In genomic region chr9:106885451-106885850, GRCh38 we compare ENCODE assay signal across 13 cellular contexts. TPM values are rescaled to one million over a fixed set of nuclear protein-coding genes. Genes with fewer than 3 reads are reported as not detected.
A peak's percentile ranks its signal among the peaks of the same experiment; 100 is the strongest.
DNase-seq lines count a peak whose midpoint lies in the region; ATAC-seq and TF ChIP-seq lines count a peak whose summit lies in the region.
"Had no signal": no experiment of that assay in that cellular context is flagged by ENCODE, and none has a peak within 500 bp of the region (broad histone marks: within the 10 kb centered on the region; RNA-seq: fewer than 3 reads in every experiment).

No MANE protein-coding gene starts in this region.

- H3K23ac ChIP-seq in IMR-90 (ENCODE audit: low read depth, low read length): no peak overlapping the region

- peak overlapping the region; percentile 5 for H2AK5ac ChIP-seq in IMR-90 (ENCODE audit: low read depth, low read length)

- no peaks in the 10 kb centered on the region for H3K9me3 Mint-ChIP-seq in activated CD8-positive, alpha-beta T cell treated with anti-CD3 and anti-CD28 coated beads, Interleukin-2, amount 10 ng/mL, durations not matched to agents 7 days and 5 days (ENCODE audit: insufficient read depth)

- peaks cover 27 to 57% of the 10 kb centered on the region in 2 experiments for H3K79me1 ChIP-seq in IMR-90 (ENCODE audit: low read depth in 1 of 2, low read length in 2 of 2)

- TF ChIP-seq POLR2A in IMR-90 (IDR thresholded peaks at IDR 0.05; ENCODE audit: low read depth, low read length): no peak

- H3K18ac ChIP-seq in IMR-90 (ENCODE audit: low read depth, low read length): peak overlapping the region; percentile 3; the same call in 1 of the 2 replicates

- peaks cover 11% of the 10 kb centered on the region for H3K4me1 ChIP-seq in IMR-90 (ENCODE audit: control insufficient read depth, insufficient read depth, low read length)
- H3K4me1 ChIP-seq in lung (ENCODE audit: control insufficient read depth in 2 of 2, insufficient read depth in 2 of 2, low read length in 2 of 2): peaks cover 6 to 42% of the 10 kb centered on the region in 2 donors

- H3K4me1 Mint-ChIP-seq in activated CD8-positive, alpha-beta T cell treated with anti-CD3 and anti-CD28 coated beads, Interleukin-2, amount 10 ng/mL, durations not matched to agents 7 days and 5 days (ENCODE audit: low read depth): no peaks in the 10 kb centered on the region
- H3K4me1 Mint-ChIP-seq: activated CD4-positive, alpha-beta T cell treated with anti-CD3 and anti-CD28 coated beads for 36 hours had no signal

- H3K14ac ChIP-seq in IMR-90 (replicated peaks; ENCODE audit: low read depth, low read length): peak overlapping the region; percentile 69; the same call in 1 of the 2 replicates

- dilution Hi-C loops in IMR-90 (cut with HindIII; ENCODE audit: low sequenced_read_pairs, unreplicated experiment): no loop called here

- no peak overlapping the region for H2AK9ac ChIP-seq in IMR-90 (replicated peaks; ENCODE audit: low read depth, low read length, poor library complexity)

- DNase-seq in AG04450 (ENCODE audit: low read depth, low spot score) (peak; percentile 58), IMR-90 (peak; percentile 95), epithelial cell of esophagus (ENCODE audit: low read depth) (peak; percentile 93), lung (ENCODE audit: low spot score) (peak; percentile 64), GM20000 (ENCODE audit: low spot score) (no peak), ureter (ENCODE audit: low spot score) (no peak), NCI-H1930 (lab: John Stamatoyannopoulos, UW) (no peak)
- no peak for DNase-seq in activated CD8-positive, alpha-beta T cell treated with anti-CD3 and anti-CD28 coated beads, Interleukin-2, amount 10 ng/mL, durations not matched to agents 7 days and 5 days
- DNase-seq: activated CD4-positive, alpha-beta T cell treated with anti-CD3 and anti-CD28 coated beads for 36 hours; NCI-H1694 treated with DMSO at 0.1 percent for 48 hours had no signal

- ATAC-seq in IMR-90 (ENCODE audit: low read depth) (peak; percentile 85), lung (ENCODE audit: insufficient read depth, low FRiP score) (peak; percentile 43)
- no peak for ATAC-seq in activated CD8-positive, alpha-beta T cell treated with anti-CD3 and anti-CD28 coated beads, Interleukin-2, amount 10 ng/mL, durations not matched to agents 7 days and 5 days
- ATAC-seq: activated CD4-positive, alpha-beta T cell treated with anti-CD3 and anti-CD28 coated beads for 36 hours had no signal

- H3K36me3 ChIP-seq in IMR-90 (ENCODE audit: control insufficient read depth, insufficient read depth, low read length): no peaks in the 10 kb centered on the region
- H3K36me3 ChIP-seq in lung (ENCODE audit: control insufficient read depth in 2 of 2, insufficient read depth in 2 of 2, low read length in 2 of 2): no peaks in the 10 kb centered on the region
- H3K36me3 ChIP-seq: BLaER1 treated with 17β-estradiol and CSF1 and Interleukin-3, amounts not matched to agents 10 nM and 100 nM; neutrophil; thoracic aorta had no signal

- no CpG with 5 or more reads among the region's 2 CpGs for WGBS in IMR-90 (ENCODE audit: extremely low coverage in 2 of 2, insufficient read length in 1 of 2), 2 experiments
- 62 to 77% methylated on average over 2 of the region's 2 CpGs for WGBS in lung, 2 donors

- BruUV-seq in IMR-90 (replicated peaks; lab: Mats Ljungman, UMichigan): no TSS peak

- no peaks in the 10 kb centered on the region for H3K9me3 ChIP-seq in AG04450 (ENCODE audit: control insufficient read depth, insufficient read depth, low read length)
- no peaks in the 10 kb centered on the region for H3K9me3 ChIP-seq in IMR-90 (ENCODE audit: control insufficient read depth, insufficient read depth, low read length)
- H3K9me3 ChIP-seq in lung (ENCODE audit: control insufficient read depth in 2 of 2, insufficient read depth in 1 of 2, low read length in 1 of 2): no peaks in the 10 kb centered on the region
- H3K9me3 ChIP-seq: neutrophil, thoracic aorta had no signal

- H3K27me3 ChIP-seq in AG04450 (ENCODE audit: control insufficient read depth, insufficient read depth, low read length) (no peaks in the 10 kb centered on the region), IMR-90 (ENCODE audit: control insufficient read depth, insufficient read depth, low read length) (no peaks in the 10 kb centered on the region), lung (ENCODE audit: control insufficient read depth, insufficient read depth) (no peaks in the 10 kb centered on the region)
- H3K27me3 ChIP-seq: neutrophil had no signal

- H3K4ac ChIP-seq in IMR-90 (ENCODE audit: low read depth, low read length): peak overlapping the region; percentile 34; the same call in 1 of the 2 replicates

- no peak overlapping the region for H4K8ac ChIP-seq in IMR-90 (ENCODE audit: low read depth in 2 of 2, low read length in 2 of 2)

- H3K27ac ChIP-seq in AG04450 (ENCODE audit: low read depth, low read length): peak overlapping the region; percentile 47
- H3K27ac ChIP-seq in IMR-90 (ENCODE audit: insufficient read depth, low read length): no peak overlapping the region
- H3K27ac ChIP-seq in lung (ENCODE audit: low read depth in 1 of 2, low read length in 1 of 2): peak overlapping the region; percentile 58 to 74
- H3K27ac ChIP-seq: BLaER1 treated with 17β-estradiol and CSF1 and Interleukin-3, amounts not matched to agents 10 nM and 100 nM; neutrophil; thoracic aorta had no signal

- 0 out of 3 replicates have a peak overlapping the region, but pooled peaks have one; percentile 3 for H2BK15ac ChIP-seq in IMR-90 (ENCODE audit: low read depth, low read length)

- no peaks in the 10 kb centered on the region for H3K36me3 Mint-ChIP-seq in activated CD8-positive, alpha-beta T cell treated with anti-CD3 and anti-CD28 coated beads, Interleukin-2, amount 10 ng/mL, durations not matched to agents 7 days and 5 days (ENCODE audit: low read depth)

- no peak overlapping the region for H3K4me3 Mint-ChIP-seq in activated CD8-positive, alpha-beta T cell treated with anti-CD3 and anti-CD28 coated beads, Interleukin-2, amount 10 ng/mL, durations not matched to agents 7 days and 5 days
- H3K4me3 Mint-ChIP-seq: activated CD4-positive, alpha-beta T cell treated with anti-CD3 and anti-CD28 coated beads for 36 hours had no signal

- peaks cover 6% of the 10 kb centered on the region; the same call in 1 of the 2 replicates for H3K9me1 ChIP-seq in IMR-90 (ENCODE audit: insufficient read depth, low read length)

- CTCF ChIA-PET in AG04450 (lab: Charles Lee): no interaction called here
- CTCF ChIA-PET in IMR-90 (lab: Yijun Ruan, JAX): no interaction called here
- CTCF ChIA-PET in activated CD8-positive, alpha-beta T cell treated with anti-CD3 and anti-CD28 coated beads, Interleukin-2, amount 10 ng/mL, durations not matched to agents 7 days and 5 days (lab: Charles Lee): no interaction called here

- H3K4me2 ChIP-seq in IMR-90 (ENCODE audit: low read depth, low read length): no peak overlapping the region; the same call in 1 of the 2 replicates

- H4K91ac ChIP-seq in IMR-90 (ENCODE audit: insufficient read depth, low read depth, low read length): no peak overlapping the region

- H2BK120ac ChIP-seq in IMR-90 (ENCODE audit: low read depth, low read length): peak overlapping the region; percentile 55

- no peak overlapping the region for H3K9ac ChIP-seq in IMR-90 (ENCODE audit: low read depth, low read length)
- H3K9ac ChIP-seq: BLaER1 treated with 17β-estradiol and CSF1 and Interleukin-3, amounts not matched to agents 10 nM and 100 nM had no signal

- TF ChIP-seq CTCF in AG04450 (IDR thresholded peaks at IDR 0.05; ENCODE audit: low read depth, low read length): no peak
- TF ChIP-seq CTCF in IMR-90 (conservative IDR thresholded peaks at IDR 0.05; ENCODE audit: low read depth, low read length): no peak
- TF ChIP-seq CTCF in epithelial cell of esophagus (IDR thresholded peaks at IDR 0.05; ENCODE audit: insufficient read depth, low read depth, low read length, missing control alignments): no peak
- no peak for TF ChIP-seq CTCF in lung (IDR thresholded peaks at IDR 0.05; ENCODE audit: control extremely low read depth, extremely low read depth)
- TF ChIP-seq CTCF in GM20000 (IDR thresholded peaks at IDR 0.05; ENCODE audit: extremely low read depth, missing control alignments): no peak

- peak overlapping the region; percentile 44 for H2BK5ac ChIP-seq in IMR-90 (ENCODE audit: low read depth, low read length, poor library complexity, severe bottlenecking)

- H4K20me1 ChIP-seq in IMR-90 (ENCODE audit: insufficient read depth, low read length): no peaks in the 10 kb centered on the region
- H4K20me1 ChIP-seq: BLaER1 treated with 17β-estradiol and CSF1 and Interleukin-3, amounts not matched to agents 10 nM and 100 nM had no signal

- no peak overlapping the region for H2AFZ ChIP-seq in IMR-90 (replicated peaks; ENCODE audit: low read length, poor library complexity)

- in situ Hi-C loops in IMR-90 (cut with MboI; ENCODE audit: low sequenced_read_pairs): loop anchor here (25.0 kb wide), 2 partner anchors 402 to 852 kb away; partner anchors contain the start of gene RAD23B

- POLR2A ChIA-PET in AG04450 (lab: Yijun Ruan, JAX): interaction anchor here (0.6 kb wide), 1 partner anchor 21 kb away, joined by 4 read pairs; no protein-coding TSS in a partner anchor
- POLR2A ChIA-PET in IMR-90 (lab: Charles Lee; ENCODE audit: unreplicated experiment): no interaction called here
- POLR2A ChIA-PET in activated CD8-positive, alpha-beta T cell treated with anti-CD3 and anti-CD28 coated beads, Interleukin-2, amount 10 ng/mL, durations not matched to agents 7 days and 5 days (lab: Charles Lee): no interaction called here

- H3K4me3 ChIP-seq in AG04450 (ENCODE audit: low read depth, low read length) (no peak overlapping the region), IMR-90 (ENCODE audit: insufficient read depth, low read depth, low read length) (no peak overlapping the region), epithelial cell of esophagus (ENCODE audit: low read length) (no peak overlapping the region), lung (no peak overlapping the region)
- H3K4me3 ChIP-seq: BLaER1 treated with 17β-estradiol and CSF1 and Interleukin-3, amounts not matched to agents 10 nM and 100 nM; thoracic aorta had no signal

- H4K5ac ChIP-seq in IMR-90 (ENCODE audit: low read depth, low read length): no peak overlapping the region

- H2BK20ac ChIP-seq in IMR-90 (ENCODE audit: low read depth, low read length): peak overlapping the region; percentile 55; the same call in 1 of the 2 replicates

- intact Hi-C loops in IMR-90 (cut with micrococcal nuclease): no loop called here

- H3K27me3 Mint-ChIP-seq in activated CD8-positive, alpha-beta T cell treated with anti-CD3 and anti-CD28 coated beads, Interleukin-2, amount 10 ng/mL, durations not matched to agents 7 days and 5 days (ENCODE audit: low read depth): no peaks in the 10 kb centered on the region
- H3K27me3 Mint-ChIP-seq: activated CD4-positive, alpha-beta T cell treated with anti-CD3 and anti-CD28 coated beads for 36 hours had no signal

- no peak for TF ChIP-seq RAD21 in IMR-90 (IDR thresholded peaks at IDR 0.05; ENCODE audit: low read length)

- no peak overlapping the region for H3K27ac Mint-ChIP-seq in activated CD8-positive, alpha-beta T cell treated with anti-CD3 and anti-CD28 coated beads, Interleukin-2, amount 10 ng/mL, durations not matched to agents 7 days and 5 days
- H3K27ac Mint-ChIP-seq: activated CD4-positive, alpha-beta T cell treated with anti-CD3 and anti-CD28 coated beads for 36 hours had no signal

- no peak overlapping the region for H3K56ac ChIP-seq in IMR-90 (ENCODE audit: extremely low read depth, insufficient read depth, low read length)

RNA-seq across cellular contexts. Expression of gene ZNF462, which starts 22.5 kb away (rescaled TPM):
- polyA plus RNA-seq in AG04450 (2011; rRNA removed) (7.5 and 11.9 TPM in 2 replicates), IMR-90 (2012; rRNA removed) (6.1 and 7.8 TPM in 2 replicates), lung (1 to 10 TPM; 2.0 to 2.5 TPM)
- 49.7 and 76.0 TPM in 2 replicates for polyA minus RNA-seq in AG04450 (2011; rRNA and poly(A)+ RNA removed)
- total RNA-seq in IMR-90 (2012; rRNA removed) (16.1 and 18.8 TPM in 2 replicates), lung (10 to 100 TPM; 36.5 to 37.7 TPM), ureter (74.8 TPM)
- 2.6 TPM in 2 replicates for polyA plus RNA-seq in IMR-90 (2012; cell fraction: cytosol; rRNA removed)
- 5.7 and 10.1 TPM in 2 replicates for polyA plus RNA-seq in IMR-90 (2012; cell fraction: nucleus; rRNA removed; ENCODE audit: low replicate concordance)
- not detected for total RNA-seq in activated CD8-positive, alpha-beta T cell treated with anti-CD3 and anti-CD28 coated beads, Interleukin-2, amount 10 ng/mL, durations not matched to agents 7 days and 5 days

Comparison
In these comparisons a context has a peak if more than half of its experiments do, and no peak if none do; other contexts are left out.
1. DNase-seq: peak in AG04450 (single experiment), IMR-90 (single experiment), epithelial cell of esophagus (single experiment) and lung (single experiment); none in GM20000 (single experiment), ureter (single experiment), NCI-H1930 (0 of 2) and activated CD8-positive, alpha-beta T cell treated with anti-CD3 and anti-CD28 coated beads, Interleukin-2, amount 10 ng/mL, durations not matched to agents 7 days and 5 days (single experiment).
2. RNA of gene ZNF462, which starts 22.5 kb away (total RNA-seq): 74.8 TPM in ureter (single experiment), 36.5 to 37.7 TPM in lung and 16.1 to 18.8 TPM in IMR-90; not detected in activated CD8-positive, alpha-beta T cell treated with anti-CD3 and anti-CD28 coated beads, Interleukin-2, amount 10 ng/mL, durations not matched to agents 7 days and 5 days; every median in the first group is over 10 times any median in the second.